ENCODE assay signal across 1 cellular context in genomic region chr5:6603643-6604042, GRCh38.
TF ChIP-seq lines count a peak whose summit lies in the region.

No MANE protein-coding gene starts in this region.

TF ChIP-seq in GM12878, 131 proteins besides CTCF, POLR2A, EP300 and RAD21:
- no peak for TF ChIP-seq NFXL1 (IDR thresholded peaks at IDR 0.05; ENCODE audit: borderline replicate concordance)
- TF ChIP-seq CHD2 (IDR thresholded peaks at IDR 0.05; ENCODE audit: borderline replicate concordance, low read depth, low read length): no peak
- no peak for TF ChIP-seq SREBF2 (IDR thresholded peaks at IDR 0.05; ENCODE audit: low read length)
- TF ChIP-seq POU2F2 (IDR thresholded peaks at IDR 0.05; ENCODE audit: borderline replicate concordance, low read depth, low read length): no peak
